ENCODE assay signal across 1 cellular context in genomic region chr13:43107780-43108179, GRCh38.
TF ChIP-seq lines count a peak whose summit lies in the region.

No MANE protein-coding gene starts in this region.

TF ChIP-seq in GM12878, 131 proteins besides CTCF, POLR2A, EP300 and RAD21 (continued from another document):
- no peak for TF ChIP-seq CUX1 (IDR thresholded peaks at IDR 0.05; ENCODE audit: insufficient replicate concordance, low read depth, low read length)
